In the genomic region with DNA sequence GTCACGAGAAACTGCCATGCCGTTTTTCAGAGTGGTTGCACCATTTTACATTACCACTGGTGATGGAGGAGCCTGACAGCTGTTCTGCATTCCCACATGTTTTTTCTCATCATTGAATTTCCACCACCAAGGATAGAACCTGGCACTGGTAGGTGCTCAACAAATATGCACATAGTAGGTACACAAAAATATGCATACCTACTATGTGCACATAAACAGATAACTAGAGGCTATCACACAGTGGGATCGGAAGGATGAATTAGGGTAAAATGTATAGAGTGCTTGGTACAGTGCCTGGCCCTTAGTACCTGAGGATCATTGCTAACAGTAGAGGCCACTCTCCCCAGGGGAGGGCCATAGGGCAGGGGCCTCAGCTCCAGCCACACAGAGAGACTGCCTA, we compare ENCODE assay signal across 7 cellular contexts.
"Had no signal": no experiment of that assay in that cellular context is flagged by ENCODE, and none has a peak within 500 bp of the region (broad histone marks: within the 10 kb centered on the region; RNA-seq: fewer than 3 reads in every experiment).

No MANE protein-coding gene starts in this region.

- FAIRE-seq: G401.6, GM12891, GM12892, GM18507, GM19239 had no signal

- DNase-seq: GDM1, GF-D8 had no signal
